8 cellular contexts compared by ENCODE assay signal in the genomic region with DNA sequence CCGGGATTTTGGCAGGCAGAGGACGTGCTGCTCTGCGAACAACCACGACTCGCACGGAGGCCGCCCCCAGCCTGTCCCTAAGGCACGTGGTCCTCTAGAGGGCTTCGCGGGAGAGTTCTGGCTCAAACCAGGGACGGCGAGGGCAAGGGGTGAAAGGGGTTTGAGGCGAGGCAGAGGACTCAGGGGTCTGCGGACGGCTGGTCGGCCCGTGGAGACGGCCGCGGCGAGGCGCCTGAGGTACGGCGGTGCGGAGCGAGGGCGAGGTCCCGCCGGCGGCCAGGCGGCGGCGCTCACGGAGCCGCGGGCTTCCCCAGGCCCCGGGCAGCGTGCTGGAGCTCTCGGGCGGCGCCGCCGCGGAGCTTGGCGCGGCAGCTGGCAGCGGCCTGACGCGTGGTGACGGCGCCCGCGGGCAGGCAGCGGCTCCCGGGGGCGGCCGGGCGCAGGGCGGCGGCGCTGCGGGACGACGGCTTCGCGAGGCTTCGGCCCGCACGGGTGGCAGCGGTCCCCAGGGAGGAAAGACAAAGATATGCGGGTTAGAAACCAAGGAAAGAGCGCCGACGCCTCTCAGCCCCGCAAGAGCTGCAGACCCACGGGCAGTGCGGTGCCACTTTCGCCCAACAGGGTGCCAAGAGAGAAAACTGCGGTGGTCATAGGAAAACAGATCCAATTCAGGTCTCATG. TPM values are rescaled to one million over a fixed set of nuclear protein-coding genes. Genes with fewer than 3 reads are reported as not detected.
DNase-seq lines count a peak whose midpoint lies in the region; ATAC-seq and TF ChIP-seq lines count a peak whose summit lies in the region.

No MANE protein-coding gene starts in this region.

- H3K27me3 ChIP-seq in RWPE2 (ENCODE audit: insufficient read depth, poor library complexity, severe bottlenecking) (no peaks in the 10 kb centered on the region), upper lobe of right lung (no peaks in the 10 kb centered on the region)

- TF ChIP-seq CTCF in RWPE2 (IDR thresholded peaks at IDR 0.05; ENCODE audit: poor library complexity, severe bottlenecking) (peak; percentile 66), glutamatergic neuron (IDR thresholded peaks at IDR 0.05; ENCODE audit: partially characterized antibody, unreplicated experiment) (peak; percentile 56), upper lobe of right lung (IDR thresholded peaks at IDR 0.05) (peak; percentile 31)

- H3K4me1 ChIP-seq in RWPE2 (ENCODE audit: insufficient read depth, poor library complexity, severe bottlenecking) (no peaks in the 10 kb centered on the region), upper lobe of right lung (no peaks in the 10 kb centered on the region)

- no peaks in the 10 kb centered on the region for H3K4me1 Mint-ChIP-seq in glutamatergic neuron (ENCODE audit: low read depth, unreplicated experiment)

- H3K9me3 ChIP-seq in RWPE2 (ENCODE audit: severe bottlenecking): no peaks in the 10 kb centered on the region
- no peaks in the 10 kb centered on the region for H3K9me3 ChIP-seq in upper lobe of right lung

- H3K9me3 Mint-ChIP-seq in glutamatergic neuron (ENCODE audit: unreplicated experiment): peaks cover 3% of the 10 kb centered on the region

- H3K27ac ChIP-seq in RWPE2 (ENCODE audit: poor library complexity, severe bottlenecking) (no peak overlapping the region), upper lobe of right lung (no peak overlapping the region)

- peaks cover 4% of the 10 kb centered on the region for H3K27me3 Mint-ChIP-seq in glutamatergic neuron (ENCODE audit: unreplicated experiment)

- H3K36me3 ChIP-seq in RWPE2 (ENCODE audit: low read depth) (peaks cover 5% of the 10 kb centered on the region), upper lobe of right lung (no peaks in the 10 kb centered on the region)

- peaks cover 12% of the 10 kb centered on the region for H3K36me3 Mint-ChIP-seq in glutamatergic neuron (ENCODE audit: unreplicated experiment)

- H3K4me3 ChIP-seq in RWPE2 (ENCODE audit: severe bottlenecking) (peak overlapping the region; percentile 17), upper lobe of right lung (peak overlapping the region; percentile 25)

- H3K27ac Mint-ChIP-seq in glutamatergic neuron (ENCODE audit: unreplicated experiment): no peak overlapping the region

- peak overlapping the region; percentile 83 for H3K4me3 Mint-ChIP-seq in glutamatergic neuron (ENCODE audit: unreplicated experiment)

- ATAC-seq in GM21423 (IDR thresholded peaks at IDR 0.05; ENCODE audit: unreplicated experiment) (peak; percentile 99), RWPE2 (ENCODE audit: low read depth) (peak; percentile 74), upper lobe of right lung (peak; percentile 100)

- DNase-seq in D341Med (ENCODE audit: low spot score) (peak; percentile 96), HuH-7 (ENCODE audit: low spot score) (peak; percentile 73), RWPE2 (ENCODE audit: low spot score) (no peak), glutamatergic neuron (peak; percentile 87), posterior vena cava (ENCODE audit: low spot score) (peak; percentile 88), upper lobe of right lung (peak; percentile 84)
- DNase-seq in activated naive CD4-positive, alpha-beta T cell treated with anti-CD3 and anti-CD28 coated beads, Interleukin-2, amount 50 U/mL, for 16 hours: peak; percentile 80

- intact Hi-C loops in posterior vena cava (cut with DNase I) (no loop called here), upper lobe of right lung (cut with DNase I) (no loop called here)

RNA-seq across cellular contexts. Expression of gene ZNF800, which starts 44.8 kb away (rescaled TPM):
- 25.4 TPM for total RNA-seq in glutamatergic neuron (ENCODE audit: unreplicated experiment)
- 10 to 100 TPM; 31.3 to 37.2 TPM for total RNA-seq in posterior vena cava
- total RNA-seq in upper lobe of right lung: 34.9 TPM
